8 cellular contexts compared by ENCODE assay signal in the genomic region with DNA sequence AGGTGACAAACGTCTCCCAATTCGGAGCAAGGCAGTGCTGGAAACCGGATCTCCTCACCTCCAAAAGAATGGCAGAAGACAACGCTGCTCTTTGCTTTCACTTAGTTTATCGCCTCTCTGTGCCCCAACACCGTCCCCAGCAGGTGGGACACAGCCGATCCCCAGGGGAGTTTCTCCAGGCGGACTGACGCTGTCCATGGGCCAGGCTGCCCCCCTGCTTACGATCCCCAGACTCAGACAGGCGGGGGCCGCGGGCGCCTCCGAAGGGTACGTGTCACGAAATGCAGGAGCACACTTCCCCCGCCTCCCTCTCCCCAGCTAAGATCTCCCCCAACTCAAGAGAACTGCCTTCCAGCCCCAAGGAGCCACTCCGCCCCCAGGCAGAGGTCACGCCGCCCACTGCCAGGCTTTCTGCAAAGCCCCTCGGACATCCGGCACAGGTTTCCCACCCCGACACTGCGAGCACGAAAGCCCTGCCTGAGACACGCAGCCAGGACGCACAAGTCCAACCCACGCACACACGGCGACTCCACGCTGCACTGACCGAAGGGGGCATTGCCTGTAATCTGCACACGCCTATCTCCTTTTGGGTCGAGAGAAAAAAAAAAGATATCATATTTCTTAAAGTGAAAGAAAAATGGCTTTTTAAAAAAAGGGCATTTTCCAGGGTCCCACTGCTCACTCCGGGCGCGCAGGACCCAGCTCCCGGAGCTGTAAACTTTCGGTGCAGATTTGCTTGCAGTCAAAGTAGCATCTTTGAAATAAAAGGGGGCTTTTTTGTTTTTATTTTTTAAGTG. TPM values are rescaled to one million over a fixed set of nuclear protein-coding genes. Genes with fewer than 3 reads are reported as not detected.
DNase-seq lines count a peak whose midpoint lies in the region; ATAC-seq and TF ChIP-seq lines count a peak whose summit lies in the region.
"Had no signal": no experiment of that assay in that cellular context is flagged by ENCODE, and none has a peak within 500 bp of the region (broad histone marks: within the 10 kb centered on the region; RNA-seq: fewer than 3 reads in every experiment).

No MANE protein-coding gene starts in this region.

- H3K9me3 ChIP-seq in thymus (ENCODE audit: control insufficient read depth), result no peaks in the 10 kb centered on the region

- H3K4me1 ChIP-seq in thymus (ENCODE audit: control insufficient read depth, insufficient read depth, low read length), result no peaks in the 10 kb centered on the region

- ATAC-seq in HG02763 (IDR thresholded peaks at IDR 0.05; ENCODE audit: unreplicated experiment) (peak; percentile 21), memory B cell (ENCODE audit: low read depth) (peak; percentile 16), HG03342 (IDR thresholded peaks at IDR 0.05; ENCODE audit: unreplicated experiment) (no peak)

- H3K4me1 Mint-ChIP-seq in endothelial cell (ENCODE audit: unreplicated experiment), result peaks cover 17% of the 10 kb centered on the region
- H3K4me1 Mint-ChIP-seq in memory B cell, result peaks cover 6% of the 10 kb centered on the region

- H3K4me3 ChIP-seq in GM06990 (replicated peaks; ENCODE audit: low read depth, low read length) (peak overlapping the region; percentile 61), thymus (ENCODE audit: low read length) (peak overlapping the region; percentile 78)

- TF ChIP-seq CTCF in GM06990 (IDR thresholded peaks at IDR 0.05; ENCODE audit: insufficient read depth, low read length, poor library complexity, severe bottlenecking) (no peak), endothelial cell (IDR thresholded peaks at IDR 0.05; ENCODE audit: unreplicated experiment) (no peak)

- H3K27me3 ChIP-seq in GM06990 (replicated peaks; ENCODE audit: control insufficient read depth, insufficient read depth, low read length) (no peaks in the 10 kb centered on the region; the same call in 1 of the 2 replicates), thymus (ENCODE audit: control insufficient read depth, insufficient read depth) (peaks cover 18% of the 10 kb centered on the region)

- peaks cover 14% of the 10 kb centered on the region for H3K36me3 Mint-ChIP-seq in endothelial cell (ENCODE audit: low read depth, unreplicated experiment)
- no peaks in the 10 kb centered on the region for H3K36me3 Mint-ChIP-seq in memory B cell

- H3K27me3 Mint-ChIP-seq in endothelial cell (ENCODE audit: unreplicated experiment), result peaks cover 8% of the 10 kb centered on the region
- H3K27me3 Mint-ChIP-seq in memory B cell, result peaks cover 3% of the 10 kb centered on the region

- H3K9me3 Mint-ChIP-seq in endothelial cell (ENCODE audit: unreplicated experiment) (no peaks in the 10 kb centered on the region), memory B cell (no peaks in the 10 kb centered on the region)
- H3K9me3 Mint-ChIP-seq: central memory CD8-positive, alpha-beta T cell had no signal

- H3K36me3 ChIP-seq in GM06990 (ENCODE audit: control insufficient read depth, insufficient read depth, low read length), result no peaks in the 10 kb centered on the region; the same call in 1 of the 2 replicates
- no peaks in the 10 kb centered on the region for H3K36me3 ChIP-seq in thymus (ENCODE audit: control insufficient read depth, insufficient read depth)

- peak overlapping the region; percentile 79 for H3K27ac ChIP-seq in thymus (ENCODE audit: low read depth)

- DNase-seq in GM06990 (ENCODE audit: extremely low read depth, insufficient read length), result peak; percentile 43
- peak; percentile 72 for DNase-seq in SK-N-DZ (ENCODE audit: low spot score)
- peak; percentile 61 for DNase-seq in endothelial cell (ENCODE audit: low spot score)
- no peak for DNase-seq in memory B cell (ENCODE audit: low spot score in 2 of 2)

- under 1% methylated on average over 40 of the region's 40 CpGs for WGBS in thymus

- H3K27ac Mint-ChIP-seq in endothelial cell (ENCODE audit: unreplicated experiment), result no peak overlapping the region
- H3K27ac Mint-ChIP-seq in memory B cell, result no peak overlapping the region

- H3K4me3 Mint-ChIP-seq in endothelial cell (ENCODE audit: unreplicated experiment) (no peak overlapping the region), memory B cell (no peak overlapping the region)
- H3K4me3 Mint-ChIP-seq: central memory CD8-positive, alpha-beta T cell had no signal

RNA-seq across cellular contexts. Expression of a gene that starts 1.9 kb away (rescaled TPM):
- 7.3 and 10.7 TPM in 2 replicates for polyA plus RNA-seq in SK-N-DZ (2014; cell fraction: cytosol; rRNA removed)
- polyA plus RNA-seq in SK-N-DZ (2014; cell fraction: nucleus; rRNA removed), result 7.4 and 10.0 TPM in 2 replicates
- 21.7 TPM for total RNA-seq in endothelial cell (ENCODE audit: unreplicated experiment)
- 21.6 TPM for polyA plus RNA-seq in thymus

Comparison
In these comparisons a context has a peak if more than half of its experiments do, and no peak if none do; other contexts are left out.
1. DNase-seq: peak in GM06990 (single experiment), SK-N-DZ (single experiment) and endothelial cell (single experiment); none in memory B cell (0 of 2).